8 cellular contexts compared by ENCODE assay signal in the genomic region with DNA sequence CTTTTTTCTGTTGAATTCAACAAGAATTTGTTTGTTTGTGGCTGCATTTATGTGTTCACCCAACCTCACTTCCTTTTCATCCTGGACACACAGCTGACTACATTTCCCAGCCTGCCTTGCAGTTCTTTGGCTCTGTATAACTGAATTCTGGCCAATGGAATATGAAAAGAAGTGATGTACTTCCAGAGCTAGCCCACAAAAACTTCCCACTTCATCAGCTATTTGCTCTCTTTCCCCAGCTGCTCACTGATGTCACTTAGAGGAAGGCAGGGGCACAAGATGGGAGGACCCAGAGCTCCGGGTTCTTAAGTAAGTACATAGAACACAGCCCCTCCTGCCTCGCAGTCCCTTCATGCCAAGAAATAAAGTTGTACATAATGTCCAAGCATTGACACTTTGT.
A peak's percentile ranks its signal among the peaks of the same experiment; 100 is the strongest.
DNase-seq lines count a peak whose midpoint lies in the region; ATAC-seq and TF ChIP-seq lines count a peak whose summit lies in the region.

No MANE protein-coding gene starts in this region.

- peaks cover 19 to 39% (median 29%) of the 10 kb centered on the region in 4 donors for H3K4me1 Mint-ChIP-seq in CD4-positive, CD25-positive, alpha-beta regulatory T cell

- TF ChIP-seq RAD21 in SK-N-SH (IDR thresholded peaks at IDR 0.05; ENCODE audit: low read length): no peak

- H3K9me3 ChIP-seq in CD4-positive, CD25-positive, alpha-beta regulatory T cell (ENCODE audit: control insufficient read depth in 2 of 2, low read length in 2 of 2): no peaks in the 10 kb centered on the region
- no peaks in the 10 kb centered on the region for H3K9me3 ChIP-seq in SK-N-SH

- H3F3A ChIP-seq in SK-N-SH (replicated peaks; ENCODE audit: insufficient read depth): no peaks in the 10 kb centered on the region

- 96% methylated on average over 2 of the region's 2 CpGs for WGBS in SK-N-SH (ENCODE audit: low lambda C conversion rate)

- POLR2A ChIA-PET in SK-N-SH (lab: Yijun Ruan, JAX): no interaction called here

- no peak for ATAC-seq in CD4-positive, CD25-positive, alpha-beta regulatory T cell (ENCODE audit: low read depth in 2 of 2)
- no peak for ATAC-seq in HG03442 (IDR thresholded peaks at IDR 0.05; ENCODE audit: unreplicated experiment)

- H3K9me3 Mint-ChIP-seq in CD4-positive, CD25-positive, alpha-beta regulatory T cell: peaks cover 0 to 2% (median 0%) of the 10 kb centered on the region in 7 donors

- no peak for TF ChIP-seq EP300 in SK-N-SH (IDR thresholded peaks at IDR 0.05; ENCODE audit: borderline replicate concordance in 1 of 2, low read depth in 1 of 2, low read length in 1 of 2)

- no peaks in the 10 kb centered on the region for H3K9me2 ChIP-seq in SK-N-SH

- no peaks in the 10 kb centered on the region for H3K79me2 ChIP-seq in SK-N-SH (ENCODE audit: insufficient read depth)

- no peaks in the 10 kb centered on the region for H3K36me3 Mint-ChIP-seq in CD4-positive, CD25-positive, alpha-beta regulatory T cell

- H4K20me1 ChIP-seq in SK-N-SH (ENCODE audit: insufficient read depth): no peaks in the 10 kb centered on the region

- no peak overlapping the region for H3K27ac ChIP-seq in CD4-positive, CD25-positive, alpha-beta regulatory T cell (ENCODE audit: insufficient read depth, low read length, poor library complexity, severe bottlenecking)
- no peak overlapping the region for H3K27ac ChIP-seq in SK-N-SH (ENCODE audit: low read depth in 2 of 2, low read length in 1 of 2)

- H3K4me1 ChIP-seq in CD4-positive, CD25-positive, alpha-beta regulatory T cell (ENCODE audit: control insufficient read depth, insufficient read depth, low read length, poor library complexity, severe bottlenecking): peaks cover 19% of the 10 kb centered on the region
- peaks cover 10 to 19% of the 10 kb centered on the region in 2 experiments for H3K4me1 ChIP-seq in SK-N-SH (ENCODE audit: control insufficient read depth in 1 of 2, insufficient read depth in 2 of 2, low read depth in 1 of 2, low read length in 1 of 2)

- no peak overlapping the region for H3K4me2 ChIP-seq in SK-N-SH

- no peak overlapping the region for H2AFZ ChIP-seq in SK-N-SH (ENCODE audit: low read depth)

- H3K4me3 ChIP-seq in CD4-positive, CD25-positive, alpha-beta regulatory T cell (ENCODE audit: low read depth, low read length): no peak overlapping the region
- H3K4me3 ChIP-seq in SK-N-SH (ENCODE audit: low read depth in 2 of 2, low read length in 1 of 2): no peak overlapping the region

- peak in 1 of 3 donors; percentile 29 for DNase-seq in CD4-positive, CD25-positive, alpha-beta regulatory T cell
- no peak for DNase-seq in SK-N-SH
- DNase-seq in fibroblast of the conjunctiva (ENCODE audit: low read depth): peak; percentile 92
- DNase-seq in posterior vena cava (ENCODE audit: low spot score): peak; percentile 86
- DNase-seq in NCI-H2171 treated with DMSO at 0.1 percent for 48 hours (lab: John Stamatoyannopoulos, UW): no peak
- DNase-seq in stimulated activated CD4-positive, alpha-beta T cell treated with anti-CD3 and anti-CD28 coated beads, Interleukin-12 subunit alpha, Interleukin-12 subunit beta, amount 100 ng/mL, for 4 hours: no peak
- no peak for DNase-seq in stimulated activated CD4-positive, alpha-beta T cell treated with anti-CD3 and anti-CD28 coated beads, Interleukin-1b, Interleukin-23, amount 100 ng/mL, for 48 hours

- H3K27ac Mint-ChIP-seq in CD4-positive, CD25-positive, alpha-beta regulatory T cell: peak overlapping the region in 2 of 3 donors; percentile 40 to 46

- H3K27me3 ChIP-seq in CD4-positive, CD25-positive, alpha-beta regulatory T cell (ENCODE audit: control insufficient read depth, insufficient read depth, low read length): no peaks in the 10 kb centered on the region
- no peaks in the 10 kb centered on the region for H3K27me3 ChIP-seq in SK-N-SH (ENCODE audit: insufficient read depth)

- intact Hi-C loops in posterior vena cava (cut with DNase I): no loop called here

- CTCF ChIA-PET in SK-N-SH (lab: Yijun Ruan, JAX): interaction anchor here (1.2 to 1.5 kb wide), 2 partner anchors 15 kb away, joined by 3 to 7 read pairs; no protein-coding TSS in a partner anchor

- no peak for TF ChIP-seq CTCF in SK-N-SH (IDR thresholded peaks at IDR 0.05)

- H3K36me3 ChIP-seq in CD4-positive, CD25-positive, alpha-beta regulatory T cell (ENCODE audit: control insufficient read depth, insufficient read depth, low read length): no peaks in the 10 kb centered on the region
- no peaks in the 10 kb centered on the region for H3K36me3 ChIP-seq in SK-N-SH (replicated peaks in 1 of 2; ENCODE audit: control insufficient read depth in 1 of 2, insufficient read depth in 2 of 2, low read length in 1 of 2)

- no peak overlapping the region for H3K9ac ChIP-seq in SK-N-SH

- H3K27me3 Mint-ChIP-seq in CD4-positive, CD25-positive, alpha-beta regulatory T cell: no peaks in the 10 kb centered on the region

- H3K4me3 Mint-ChIP-seq in CD4-positive, CD25-positive, alpha-beta regulatory T cell: no peak overlapping the region

TF ChIP-seq in SK-N-SH, 30 proteins besides CTCF, POLR2A, EP300 and RAD21:
- TF ChIP-seq TCF12 (IDR thresholded peaks at IDR 0.05): no peak
- TF ChIP-seq ELF1 (IDR thresholded peaks at IDR 0.05): 0 out of 2 replicates have a peak, but pooled peaks have one; percentile 21
- TF ChIP-seq TEAD4 (IDR thresholded peaks at IDR 0.05; ENCODE audit: borderline replicate concordance, insufficient read depth): no peak
- TF ChIP-seq, protein P1, sequence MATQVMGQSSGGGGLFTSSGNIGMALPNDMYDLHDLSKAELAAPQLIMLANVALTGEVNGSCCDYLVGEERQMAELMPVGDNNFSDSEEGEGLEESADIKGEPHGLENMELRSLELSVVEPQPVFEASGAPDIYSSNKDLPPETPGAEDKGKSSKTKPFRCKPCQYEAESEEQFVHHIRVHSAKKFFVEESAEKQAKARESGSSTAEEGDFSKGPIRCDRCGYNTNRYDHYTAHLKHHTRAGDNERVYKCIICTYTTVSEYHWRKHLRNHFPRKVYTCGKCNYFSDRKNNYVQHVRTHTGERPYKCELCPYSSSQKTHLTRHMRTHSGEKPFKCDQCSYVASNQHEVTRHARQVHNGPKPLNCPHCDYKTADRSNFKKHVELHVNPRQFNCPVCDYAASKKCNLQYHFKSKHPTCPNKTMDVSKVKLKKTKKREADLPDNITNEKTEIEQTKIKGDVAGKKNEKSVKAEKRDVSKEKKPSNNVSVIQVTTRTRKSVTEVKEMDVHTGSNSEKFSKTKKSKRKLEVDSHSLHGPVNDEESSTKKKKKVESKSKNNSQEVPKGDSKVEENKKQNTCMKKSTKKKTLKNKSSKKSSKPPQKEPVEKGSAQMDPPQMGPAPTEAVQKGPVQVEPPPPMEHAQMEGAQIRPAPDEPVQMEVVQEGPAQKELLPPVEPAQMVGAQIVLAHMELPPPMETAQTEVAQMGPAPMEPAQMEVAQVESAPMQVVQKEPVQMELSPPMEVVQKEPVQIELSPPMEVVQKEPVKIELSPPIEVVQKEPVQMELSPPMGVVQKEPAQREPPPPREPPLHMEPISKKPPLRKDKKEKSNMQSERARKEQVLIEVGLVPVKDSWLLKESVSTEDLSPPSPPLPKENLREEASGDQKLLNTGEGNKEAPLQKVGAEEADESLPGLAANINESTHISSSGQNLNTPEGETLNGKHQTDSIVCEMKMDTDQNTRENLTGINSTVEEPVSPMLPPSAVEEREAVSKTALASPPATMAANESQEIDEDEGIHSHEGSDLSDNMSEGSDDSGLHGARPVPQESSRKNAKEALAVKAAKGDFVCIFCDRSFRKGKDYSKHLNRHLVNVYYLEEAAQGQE (IDR thresholded peaks at IDR 0.05; ENCODE audit: low read depth, low read length): no peak
- TF ChIP-seq GABPA (IDR thresholded peaks at IDR 0.05; ENCODE audit: low read depth): peak; percentile 78

Comparison
In these comparisons a context has a peak if more than half of its experiments do, and no peak if none do; other contexts are left out.
1. DNase-seq: peak in fibroblast of the conjunctiva (single experiment) and posterior vena cava (single experiment); none in SK-N-SH (single experiment), NCI-H2171 treated with DMSO at 0.1 percent for 48 hours (single experiment), stimulated activated CD4-positive, alpha-beta T cell treated with anti-CD3 and anti-CD28 coated beads, Interleukin-12 subunit alpha, Interleukin-12 subunit beta, amount 100 ng/mL, for 4 hours (single experiment) and stimulated activated CD4-positive, alpha-beta T cell treated with anti-CD3 and anti-CD28 coated beads, Interleukin-1b, Interleukin-23, amount 100 ng/mL, for 48 hours (single experiment).